Comparison of ENCODE assay signal across 18 cellular contexts in the genomic region with DNA sequence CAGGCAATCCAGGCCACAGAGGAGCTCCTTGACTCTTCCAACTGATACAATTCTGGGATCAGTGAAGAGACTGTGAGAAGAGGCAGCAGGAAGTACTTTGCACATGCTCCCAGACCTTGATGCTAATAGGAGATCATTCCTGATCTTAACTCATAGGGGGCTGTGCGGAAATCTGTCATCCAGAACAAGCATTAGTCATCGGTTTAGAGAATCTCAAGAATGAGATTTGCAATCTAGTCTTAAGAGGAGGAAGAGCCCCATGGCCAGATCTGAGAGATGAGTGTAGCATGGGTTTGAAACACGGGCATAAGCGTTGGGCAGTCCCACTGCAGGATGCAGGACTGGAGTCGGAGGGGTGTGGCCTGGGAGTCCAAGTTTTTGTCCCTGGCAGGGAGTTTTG.
DNase-seq lines count a peak whose midpoint lies in the region; ATAC-seq, FAIRE-seq and TF ChIP-seq lines count a peak whose summit lies in the region.
"Had no signal": no experiment of that assay in that cellular context is flagged by ENCODE, and none has a peak within 500 bp of the region (broad histone marks: within the 10 kb centered on the region; RNA-seq: fewer than 3 reads in every experiment).

No MANE protein-coding gene starts in this region.

- H4K91ac ChIP-seq in H1 (replicated peaks; ENCODE audit: insufficient read length, low read length), result no peak overlapping the region
- H4K91ac ChIP-seq in trophoblast cell (ENCODE audit: low read depth, low read length), result no peak overlapping the region

- H3K9me3 ChIP-seq in H1 (ENCODE audit: insufficient read depth in 2 of 2, low read depth in 1 of 2, low read length in 1 of 2) (peaks cover 13 to 15% of the 10 kb centered on the region in 2 experiments; a peak in 3 of 4 replicates), trophoblast cell (ENCODE audit: insufficient read depth, low read depth, low read length) (peaks cover 4% of the 10 kb centered on the region)
- H3K9me3 ChIP-seq: Peyer's patch, psoas muscle had no signal

- H4K5ac ChIP-seq in H1 (ENCODE audit: insufficient read length, low read depth, low read length), result peak overlapping the region; percentile 26

- no peak for TF ChIP-seq RAD21 in H1 (IDR thresholded peaks at IDR 0.05 in 1 of 2, conservative IDR thresholded peaks at IDR 0.05 in 1 of 2; ENCODE audit: low read depth in 2 of 2, low read length in 2 of 2)

- H2BK5ac ChIP-seq in H1 (ENCODE audit: low read depth, low read length) (peak overlapping the region; percentile 98; the same call in 1 of the 2 replicates), trophoblast cell (ENCODE audit: low read depth, low read length, poor library complexity) (no peak overlapping the region)

- H3K4me2 ChIP-seq in H1 (ENCODE audit: insufficient read depth in 1 of 2, low read depth in 2 of 2, low read length in 2 of 2) (no peak overlapping the region), trophoblast cell (ENCODE audit: low read length) (no peak overlapping the region)
- H3K4me2 ChIP-seq: KMS-11 had no signal

- H4K8ac ChIP-seq in H1 (ENCODE audit: extremely low read depth, insufficient read depth, low read length), result no peak overlapping the region; the same call in 1 of the 2 replicates
- H4K8ac ChIP-seq in trophoblast cell (ENCODE audit: low read depth, low read length), result no peak overlapping the region

- H3K9me3 Mint-ChIP-seq in activated T-cell treated with anti-CD3 and anti-CD28 coated beads, Interleukin-2, amount 50 U/mL, for 24 hours, result peaks cover 32% of the 10 kb centered on the region

- no peaks in the 10 kb centered on the region for H3K4me1 Mint-ChIP-seq in activated T-cell treated with anti-CD3 and anti-CD28 coated beads, Interleukin-2, amount 50 U/mL, for 24 hours (ENCODE audit: low read depth)
- H3K4me1 Mint-ChIP-seq: activated naive CD4-positive, alpha-beta T cell treated with anti-CD3 and anti-CD28 coated beads, Interleukin-2, amount 10 ng/mL, durations not matched to agents 7 days and 5 days had no signal

- H2BK20ac ChIP-seq in H1 (ENCODE audit: low read length), result 0 out of 2 replicates have a peak overlapping the region, but pooled peaks have one; percentile 3

- no peaks in the 10 kb centered on the region for H3K36me3 Mint-ChIP-seq in activated T-cell treated with anti-CD3 and anti-CD28 coated beads, Interleukin-2, amount 50 U/mL, for 24 hours (ENCODE audit: low read depth)
- H3K36me3 Mint-ChIP-seq: activated naive CD4-positive, alpha-beta T cell treated with anti-CD3 and anti-CD28 coated beads, Interleukin-2, amount 10 ng/mL, durations not matched to agents 7 days and 5 days had no signal

- no peak overlapping the region for H4K12ac ChIP-seq in trophoblast cell (ENCODE audit: low read depth, low read length)

- no peak overlapping the region for H3K27ac Mint-ChIP-seq in activated T-cell treated with anti-CD3 and anti-CD28 coated beads, Interleukin-2, amount 50 U/mL, for 24 hours
- H3K27ac Mint-ChIP-seq: activated naive CD4-positive, alpha-beta T cell treated with anti-CD3 and anti-CD28 coated beads, Interleukin-2, amount 10 ng/mL, durations not matched to agents 7 days and 5 days; type B pancreatic cell had no signal

- no peak overlapping the region for H2AK5ac ChIP-seq in H1 (ENCODE audit: low read depth, low read length)
- no peak overlapping the region for H2AK5ac ChIP-seq in trophoblast cell (ENCODE audit: low read length)

- no peak for TF ChIP-seq CTCF in H1 (IDR thresholded peaks at IDR 0.05; ENCODE audit: control extremely low read depth in 1 of 3, insufficient read depth in 1 of 3, low read depth in 1 of 3, low read length in 3 of 3)

- TF ChIP-seq EP300 in H1 (IDR thresholded peaks at IDR 0.05; ENCODE audit: borderline replicate concordance in 1 of 2, low read depth in 2 of 2, low read length in 2 of 2), result no peak

- H3K27me3 Mint-ChIP-seq in activated T-cell treated with anti-CD3 and anti-CD28 coated beads, Interleukin-2, amount 50 U/mL, for 24 hours, result no peaks in the 10 kb centered on the region
- H3K27me3 Mint-ChIP-seq: activated naive CD4-positive, alpha-beta T cell treated with anti-CD3 and anti-CD28 coated beads, Interleukin-2, amount 10 ng/mL, durations not matched to agents 7 days and 5 days; type B pancreatic cell had no signal

- H2AFZ ChIP-seq in H1 (ENCODE audit: low read length), result peak overlapping the region; percentile 84; the same call in 1 of the 2 replicates
- H2AFZ ChIP-seq in trophoblast cell (ENCODE audit: insufficient read depth, low read length, poor library complexity), result no peak overlapping the region

- no peak for ATAC-seq in HG02678 (IDR thresholded peaks at IDR 0.05; ENCODE audit: unreplicated experiment)
- ATAC-seq: heart right ventricle, psoas muscle had no signal

- peak overlapping the region; percentile 63; the same call in 1 of the 2 replicates for H2BK15ac ChIP-seq in H1 (ENCODE audit: low read length)

- H3K79me1 ChIP-seq in H1 (ENCODE audit: low read depth, low read length) (no peaks in the 10 kb centered on the region), trophoblast cell (ENCODE audit: low read length) (no peaks in the 10 kb centered on the region)

- H3K23me2 ChIP-seq in H1 (ENCODE audit: low read depth, low read length), result no peaks in the 10 kb centered on the region

- no peak overlapping the region for H3K4me3 Mint-ChIP-seq in activated T-cell treated with anti-CD3 and anti-CD28 coated beads, Interleukin-2, amount 50 U/mL, for 24 hours
- H3K4me3 Mint-ChIP-seq: activated naive CD4-positive, alpha-beta T cell treated with anti-CD3 and anti-CD28 coated beads, Interleukin-2, amount 10 ng/mL, durations not matched to agents 7 days and 5 days; type B pancreatic cell had no signal

- no peak for FAIRE-seq in H1 (lab: Jason Lieb, UNC)

- H2BK12ac ChIP-seq in H1 (ENCODE audit: low read depth, low read length) (0 out of 2 replicates have a peak overlapping the region, but pooled peaks have one; percentile 94), trophoblast cell (ENCODE audit: low read length) (no peak overlapping the region)

- H3K27ac ChIP-seq in H1 (ENCODE audit: low read depth, low read length) (no peak overlapping the region), trophoblast cell (ENCODE audit: low read depth, low read length) (no peak overlapping the region)
- H3K27ac ChIP-seq: heart right ventricle, KMS-11, Peyer's patch, psoas muscle had no signal

- H3K4ac ChIP-seq in H1 (replicated peaks; ENCODE audit: insufficient read length, low read depth, low read length), result no peak overlapping the region
- H3K4ac ChIP-seq in trophoblast cell (ENCODE audit: low read depth, low read length), result no peak overlapping the region

- no peak overlapping the region for H3K56ac ChIP-seq in H1 (replicated peaks; ENCODE audit: insufficient read length, low read depth, low read length)

- H3K4me3 ChIP-seq in H1 (ENCODE audit: extremely low read depth in 1 of 4, insufficient read depth in 2 of 4, low read depth in 3 of 4, low read length in 4 of 4) (no peak overlapping the region), trophoblast cell (ENCODE audit: low read depth, low read length) (no peak overlapping the region)
- H3K4me3 ChIP-seq: heart right ventricle, Peyer's patch, psoas muscle had no signal

- TF ChIP-seq POLR2A in H1 (IDR thresholded peaks at IDR 0.05; ENCODE audit: control extremely low read depth in 1 of 2, low read depth in 2 of 2, low read length in 2 of 2), result no peak

- no peak overlapping the region for H3K23ac ChIP-seq in H1 (ENCODE audit: insufficient read length)
- H3K23ac ChIP-seq in trophoblast cell (ENCODE audit: low read length), result no peak overlapping the region

- H4K20me1 ChIP-seq in H1 (replicated peaks in 1 of 2; ENCODE audit: control insufficient read depth in 1 of 2, insufficient read depth in 2 of 2, low read length in 2 of 2), result no peaks in the 10 kb centered on the region

- H3K36me3 ChIP-seq in H1 (ENCODE audit: control insufficient read depth in 2 of 4, insufficient read depth in 4 of 4, low read length in 3 of 4) (no peaks in the 10 kb centered on the region), trophoblast cell (ENCODE audit: control insufficient read depth in 1 of 2, insufficient read depth in 2 of 2, low read length in 2 of 2) (no peaks in the 10 kb centered on the region)
- H3K36me3 ChIP-seq: heart right ventricle, Peyer's patch had no signal

- H3K18ac ChIP-seq in H1 (ENCODE audit: extremely low read depth, low read length), result peak overlapping the region; percentile 57; the same call in 1 of the 2 replicates
- no peak overlapping the region for H3K18ac ChIP-seq in trophoblast cell (ENCODE audit: low read length)

- H3K4me1 ChIP-seq in H1 (replicated peaks in 1 of 4; ENCODE audit: control insufficient read depth in 3 of 4, insufficient read depth in 4 of 4, low read length in 3 of 4) (no peaks in the 10 kb centered on the region), trophoblast cell (ENCODE audit: control insufficient read depth in 1 of 2, insufficient read depth in 2 of 2, low read length in 2 of 2) (peaks cover 0 to 6% of the 10 kb centered on the region in 2 experiments)
- H3K4me1 ChIP-seq: heart right ventricle, Peyer's patch, psoas muscle had no signal

- H3K27me3 ChIP-seq in H1 (replicated peaks in 1 of 4; ENCODE audit: control insufficient read depth in 3 of 4, extremely low read depth in 1 of 4, insufficient read depth in 3 of 4, low read length in 3 of 4), result no peaks in the 10 kb centered on the region
- no peaks in the 10 kb centered on the region for H3K27me3 ChIP-seq in trophoblast cell (ENCODE audit: insufficient read depth, low read length)
- H3K27me3 ChIP-seq: heart right ventricle, Peyer's patch had no signal

- H3K9ac ChIP-seq in H1 (replicated peaks in 1 of 4; ENCODE audit: extremely low read depth in 1 of 4, low read depth in 3 of 4, low read length in 3 of 4) (no peak overlapping the region), trophoblast cell (ENCODE audit: low read length) (no peak overlapping the region)
- H3K9ac ChIP-seq: KMS-11 had no signal

- DNase-seq in GM03348 (ENCODE audit: low spot score), result peak; percentile 12
- peak; percentile 86 for DNase-seq in NCI-H2171 treated with DMSO at 0.1 percent for 48 hours (lab: John Stamatoyannopoulos, UW)
- no peak for DNase-seq in H1 (ENCODE audit: low read depth in 1 of 2, low spot score in 2 of 2)
- DNase-seq in trophoblast cell, result peak; percentile 32 to 68
- DNase-seq in stimulated activated CD4-positive, alpha-beta T cell treated with anti-CD3 and anti-CD28 coated beads, Interleukin-12 subunit alpha, Interleukin-12 subunit beta, amount 100 ng/mL, for 4 hours, result no peak
- no peak for DNase-seq in stimulated activated CD4-positive, alpha-beta T cell treated with anti-CD3 and anti-CD28 coated beads, Interleukin-2, amount 100 ng/mL, for 48 hours
- no peak for DNase-seq in activated T-cell treated with anti-CD3 and anti-CD28 coated beads, Interleukin-2, amount 50 U/mL, for 24 hours
- DNase-seq: activated CD4-positive, CD25-positive, alpha-beta regulatory T cell; activated naive CD4-positive, alpha-beta T cell treated with anti-CD3 and anti-CD28 coated beads, Interleukin-2, amount 10 ng/mL, durations not matched to agents 7 days and 5 days; cerebellar nuclear complex; erythroblast; heart right ventricle; NCI-H1436; Peyer's patch; psoas muscle had no signal

- H3K14ac ChIP-seq in H1 (ENCODE audit: insufficient read length) (no peak overlapping the region), trophoblast cell (ENCODE audit: low read length) (no peak overlapping the region)

- H3K79me2 ChIP-seq in H1 (ENCODE audit: control insufficient read depth in 1 of 2, insufficient read depth in 2 of 2, low read length in 2 of 2) (no peaks in the 10 kb centered on the region), trophoblast cell (ENCODE audit: control insufficient read depth, insufficient read depth, low read length, poor library complexity) (no peaks in the 10 kb centered on the region)

- CTCF ChIA-PET in H1 (lab: Charles Lee; ENCODE audit: partially characterized antibody), result interaction anchor here (0.6 to 2.0 kb wide), 30 partner anchors 8 to 1193 kb away, joined by 3 to 21 read pairs (median 4); no protein-coding TSS in a partner anchor

- POLR2A ChIA-PET in H1 (lab: Charles Lee; ENCODE audit: partially characterized antibody), result no interaction called here

- WGBS in H1 (ENCODE audit: extremely low coverage in 1 of 2, insufficient coverage in 1 of 2, insufficient read length in 1 of 2, insufficient replicate concordance in 2 of 2, low coverage in 1 of 2, low lambda C conversion rate in 2 of 2, missing lambda C conversion rate in 1 of 2), 2 experiments, result 69% methylated on average over 5 of the region's 5 CpGs; no CpG with 5 or more reads in 1 of the 2 experiments
- no CpG with 5 or more reads among the region's 5 CpGs for WGBS in trophoblast cell (ENCODE audit: extremely low coverage, insufficient coverage, insufficient read length)

- peak overlapping the region; percentile 60 for H2BK120ac ChIP-seq in H1 (replicated peaks; ENCODE audit: low read depth, low read length)
- H2BK120ac ChIP-seq in trophoblast cell (ENCODE audit: insufficient read depth, low read length, poor library complexity), result no peak overlapping the region

Comparison
In these comparisons a context has a peak if more than half of its experiments do, and no peak if none do; other contexts are left out.
1. DNase-seq: peak in GM03348 (single experiment), NCI-H2171 treated with DMSO at 0.1 percent for 48 hours (single experiment) and trophoblast cell (2 of 2); none in H1 (0 of 2), stimulated activated CD4-positive, alpha-beta T cell treated with anti-CD3 and anti-CD28 coated beads, Interleukin-12 subunit alpha, Interleukin-12 subunit beta, amount 100 ng/mL, for 4 hours (single experiment), stimulated activated CD4-positive, alpha-beta T cell treated with anti-CD3 and anti-CD28 coated beads, Interleukin-2, amount 100 ng/mL, for 48 hours (0 of 2) and activated T-cell treated with anti-CD3 and anti-CD28 coated beads, Interleukin-2, amount 50 U/mL, for 24 hours (single experiment).